23 cellular contexts compared by ENCODE assay signal in genomic region chr17:75168998-75169397, GRCh38.
"Had no signal": no experiment of that assay in that cellular context is flagged by ENCODE, and none has a peak within 500 bp of the region (broad histone marks: within the 10 kb centered on the region; RNA-seq: fewer than 3 reads in every experiment).

No MANE protein-coding gene starts in this region.

- DNase-seq: activated B cell treated with CpG ODN at 0.5 μM for 24 hours; activated CD4-positive, alpha-beta T cell treated with anti-CD3 and anti-CD28 coated beads for 36 hours; activated CD4-positive, alpha-beta T cell treated with anti-CD3 and anti-CD28 coated beads, Interleukin-2, amount 50 U/mL, for 4 hours; activated naive CD4-positive, alpha-beta T cell; activated naive CD8-positive, alpha-beta T cell treated with anti-CD3 and anti-CD28 coated beads, Interleukin-2, amount 10 ng/mL, durations not matched to agents 7 days and 5 days; amniotic stem cell; effector memory CD8-positive, alpha-beta T cell; foreskin melanocyte; kidney; naive thymus-derived CD4-positive, alpha-beta T cell; retina; stimulated activated CD4-positive, alpha-beta T cell treated with anti-CD3 and anti-CD28 coated beads, Interleukin-4, amount 100 ng/mL, for 24 hours; stimulated activated naive CD8-positive, alpha-beta T cell treated with anti-CD3 and anti-CD28 coated beads, Interleukin-15, Interleukin-2, amounts not matched to agents 100 U/mL and 50 U/mL, for 24 hours; T1000; upper lobe of left lung had no signal

- ATAC-seq: activated CD4-positive, alpha-beta T cell treated with anti-CD3 and anti-CD28 coated beads for 36 hours; effector memory CD8-positive, alpha-beta T cell; esophagus mucosa; left lobe of liver; naive thymus-derived CD4-positive, alpha-beta T cell; stimulated activated naive CD8-positive, alpha-beta T cell treated with anti-CD3 and anti-CD28 coated beads, Interleukin-15, Interleukin-2, amounts not matched to agents 100 U/mL and 50 U/mL, for 24 hours had no signal

- H3K27me3 Mint-ChIP-seq: activated B cell treated with CpG ODN at 0.5 μM for 24 hours; activated CD4-positive, alpha-beta T cell treated with anti-CD3 and anti-CD28 coated beads for 36 hours; activated naive CD8-positive, alpha-beta T cell treated with anti-CD3 and anti-CD28 coated beads, Interleukin-2, amount 10 ng/mL, durations not matched to agents 7 days and 5 days; central memory CD8-positive, alpha-beta T cell; effector memory CD8-positive, alpha-beta T cell; naive thymus-derived CD4-positive, alpha-beta T cell had no signal

- H3K27ac ChIP-seq: breast epithelium, upper lobe of left lung had no signal

- H3K27ac Mint-ChIP-seq: activated B cell treated with CpG ODN at 0.5 μM for 24 hours; activated CD4-positive, alpha-beta T cell treated with anti-CD3 and anti-CD28 coated beads for 36 hours; activated naive CD8-positive, alpha-beta T cell treated with anti-CD3 and anti-CD28 coated beads, Interleukin-2, amount 10 ng/mL, durations not matched to agents 7 days and 5 days; T-helper 1 cell treated with Interleukin-12 subunit alpha and Interleukin-12 subunit beta and Interleukin-4 antibody, amounts not matched to agents 30 μg/mL and 1 μg/mL, for 36 hours had no signal

- H3K9me3 ChIP-seq: breast epithelium, upper lobe of left lung had no signal

- H3K9me3 Mint-ChIP-seq: activated B cell treated with CpG ODN at 0.5 μM for 24 hours; activated naive CD8-positive, alpha-beta T cell treated with anti-CD3 and anti-CD28 coated beads, Interleukin-2, amount 10 ng/mL, durations not matched to agents 7 days and 5 days; central memory CD8-positive, alpha-beta T cell; effector memory CD8-positive, alpha-beta T cell; naive thymus-derived CD4-positive, alpha-beta T cell; T-helper 1 cell treated with Interleukin-12 subunit alpha and Interleukin-12 subunit beta and Interleukin-4 antibody, amounts not matched to agents 30 μg/mL and 1 μg/mL, for 36 hours had no signal

- H3K4me3 Mint-ChIP-seq: activated B cell treated with CpG ODN at 0.5 μM for 24 hours; activated CD4-positive, alpha-beta T cell treated with anti-CD3 and anti-CD28 coated beads for 36 hours; activated naive CD8-positive, alpha-beta T cell treated with anti-CD3 and anti-CD28 coated beads, Interleukin-2, amount 10 ng/mL, durations not matched to agents 7 days and 5 days; central memory CD8-positive, alpha-beta T cell; effector memory CD8-positive, alpha-beta T cell; naive thymus-derived CD4-positive, alpha-beta T cell; T-helper 1 cell treated with Interleukin-12 subunit alpha and Interleukin-12 subunit beta and Interleukin-4 antibody, amounts not matched to agents 30 μg/mL and 1 μg/mL, for 36 hours had no signal

- H3K27me3 ChIP-seq: breast epithelium, upper lobe of left lung had no signal

- H3K4me3 ChIP-seq: breast epithelium, lung, upper lobe of left lung had no signal

- H3K4me1 ChIP-seq: breast epithelium had no signal

- H3K4me1 Mint-ChIP-seq: central memory CD8-positive, alpha-beta T cell had no signal

- FAIRE-seq: colon, endothelial cell of umbilical vein, kidney had no signal
